In the genomic region with DNA sequence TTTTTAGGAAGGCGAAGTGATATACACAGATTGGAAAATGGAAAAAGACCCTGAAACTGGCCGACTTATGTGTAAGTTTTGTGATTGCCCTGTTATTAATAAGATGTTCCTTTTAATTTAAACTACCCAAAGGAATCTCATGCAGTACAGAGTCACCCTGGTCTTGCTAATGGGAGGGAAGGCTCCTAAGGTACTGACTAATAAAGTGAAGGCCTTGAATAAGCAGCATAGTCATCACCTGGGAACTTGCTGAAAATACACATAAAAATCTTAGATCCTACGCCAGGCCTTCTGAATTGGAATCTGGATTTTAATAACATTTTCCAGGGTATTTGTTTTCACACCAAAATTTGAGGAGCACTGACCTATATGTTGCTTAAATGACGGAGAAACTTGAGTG, we compare ENCODE assay signal across 29 cellular contexts.
"Had no signal": no experiment of that assay in that cellular context is flagged by ENCODE, and none has a peak within 500 bp of the region (broad histone marks: within the 10 kb centered on the region; RNA-seq: fewer than 3 reads in every experiment).

No MANE protein-coding gene starts in this region.

- H3K27ac Mint-ChIP-seq: activated CD4-positive, alpha-beta memory T cell treated with anti-CD3 and anti-CD28 coated beads for 36 hours; activated CD4-positive, alpha-beta T cell treated with anti-CD3 and anti-CD28 coated beads, Interleukin-2, amount 10 ng/mL, durations not matched to agents 24 days and 14 days; activated naive CD4-positive, alpha-beta T cell treated with anti-CD3 and anti-CD28 coated beads for 36 hours; activated naive CD8-positive, alpha-beta T cell; activated T-helper 17 cell treated with anti-CD3 and anti-CD28 coated beads, Interleukin-2, amount 50 U/mL, for 72 hours; brain; T-helper 1 cell treated with Interleukin-12 subunit alpha and Interleukin-12 subunit beta and Interleukin-4 antibody, amounts not matched to agents 30 μg/mL and 1 μg/mL, for 36 hours; WTC11 had no signal

- H3K4me1 Mint-ChIP-seq: activated T-helper 17 cell treated with anti-CD3 and anti-CD28 coated beads, Interleukin-2, amount 50 U/mL, for 72 hours; brain had no signal

- ATAC-seq: activated T-cell treated with anti-CD3 and anti-CD28 coated beads, Interleukin-2, amount 50 U/mL, for 4 hours; activated T-helper 17 cell treated with anti-CD3 and anti-CD28 coated beads, Interleukin-2, amount 50 U/mL, for 72 hours; SK-N-SH treated with all-trans-retinoic acid at 6 μM for 48 hours had no signal

- H3K4me3 Mint-ChIP-seq: activated CD4-positive, alpha-beta memory T cell treated with anti-CD3 and anti-CD28 coated beads for 36 hours; activated CD4-positive, alpha-beta T cell treated with anti-CD3 and anti-CD28 coated beads, Interleukin-2, amount 10 ng/mL, durations not matched to agents 24 days and 14 days; activated naive CD4-positive, alpha-beta T cell treated with anti-CD3 and anti-CD28 coated beads for 36 hours; activated naive CD8-positive, alpha-beta T cell; activated T-cell treated with anti-CD3 and anti-CD28 coated beads, Interleukin-2, amount 50 U/mL, for 4 hours; activated T-helper 17 cell treated with anti-CD3 and anti-CD28 coated beads, Interleukin-2, amount 50 U/mL, for 72 hours; brain; T-helper 1 cell treated with Interleukin-12 subunit alpha and Interleukin-12 subunit beta and Interleukin-4 antibody, amounts not matched to agents 30 μg/mL and 1 μg/mL, for 36 hours; WTC11 had no signal

- H3K36me3 Mint-ChIP-seq: activated CD4-positive, alpha-beta memory T cell treated with anti-CD3 and anti-CD28 coated beads for 36 hours; activated naive CD8-positive, alpha-beta T cell; brain; WTC11 had no signal

- H3K9me3 Mint-ChIP-seq: activated CD4-positive, alpha-beta memory T cell treated with anti-CD3 and anti-CD28 coated beads for 36 hours; activated CD4-positive, alpha-beta T cell treated with anti-CD3 and anti-CD28 coated beads, Interleukin-2, amount 10 ng/mL, durations not matched to agents 24 days and 14 days; activated naive CD4-positive, alpha-beta T cell treated with anti-CD3 and anti-CD28 coated beads for 36 hours; activated T-cell treated with anti-CD3 and anti-CD28 coated beads, Interleukin-2, amount 50 U/mL, for 4 hours; activated T-helper 17 cell treated with anti-CD3 and anti-CD28 coated beads, Interleukin-2, amount 50 U/mL, for 72 hours; T-helper 1 cell treated with Interleukin-12 subunit alpha and Interleukin-12 subunit beta and Interleukin-4 antibody, amounts not matched to agents 30 μg/mL and 1 μg/mL, for 36 hours; WTC11 had no signal

- H3K36me3 ChIP-seq: cardiac muscle cell, Peyer's patch, SJSA1 had no signal

- H3K27me3 Mint-ChIP-seq: activated CD4-positive, alpha-beta memory T cell treated with anti-CD3 and anti-CD28 coated beads for 36 hours; activated naive CD8-positive, alpha-beta T cell had no signal

- H3K4me1 ChIP-seq: Peyer's patch, SJSA1 had no signal

- H3K27me3 ChIP-seq: cardiac muscle cell, Peyer's patch, SJSA1 had no signal

- H3K27ac ChIP-seq: cardiac muscle cell, Peyer's patch, SJSA1 had no signal

- H3K4me3 ChIP-seq: cardiac muscle cell, Peyer's patch, SJSA1 had no signal

- DNase-seq: activated CD4-positive, alpha-beta memory T cell treated with anti-CD3 and anti-CD28 coated beads for 36 hours; activated CD4-positive, alpha-beta T cell treated with anti-CD3 and anti-CD28 coated beads, Interleukin-2, amount 10 ng/mL, durations not matched to agents 24 days and 14 days; activated CD4-positive, CD25-positive, alpha-beta regulatory T cell treated with anti-CD3 and anti-CD28 coated beads, Interleukin-2, amount 50 U/mL, for 72 hours; activated CD8-positive, alpha-beta memory T cell treated with anti-CD3 and anti-CD28 coated beads for 24 hours; activated gamma-delta T cell; activated naive CD4-positive, alpha-beta T cell treated with anti-CD3 and anti-CD28 coated beads for 36 hours; activated T-cell treated with anti-CD3 and anti-CD28 coated beads, Interleukin-2, amount 50 U/mL, for 4 hours; amygdala; cerebellar nuclear complex; Karpas-422; NCI-H1105 treated with DMSO at 0.1 percent for 48 hours; NCI-H1436 treated with DMSO at 0.1 percent for 48 hours; NCI-H187; NCI-H2081; NCI-H510A treated with DMSO at 0.1 percent for 48 hours; NCI-H69; NK-92 treated with Interleukin-12 subunit alpha and Interleukin-12 subunit beta, amount 100 ng/mL, for 24 hours; OCI-M1; Peyer's patch; SHP77; SW 1271 had no signal
